ENCODE assay signal across 39 cellular contexts in genomic region chr20:3858689-3859088, GRCh38.
"Had no signal": no experiment of that assay in that cellular context is flagged by ENCODE, and none has a peak within 500 bp of the region (broad histone marks: within the 10 kb centered on the region; RNA-seq: fewer than 3 reads in every experiment).

No MANE protein-coding gene starts in this region.

- H3K4me3 ChIP-seq: adrenal gland, ascending aorta, body of pancreas, breast epithelium, cardiac muscle cell had no signal

- H3K27ac ChIP-seq: adrenal gland, ascending aorta, body of pancreas, brain microvascular endothelial cell, breast epithelium, cardiac muscle cell had no signal

- H3K9me3 Mint-ChIP-seq: activated naive CD4-positive, alpha-beta T cell treated with anti-CD3 and anti-CD28 coated beads for 36 hours; activated naive CD4-positive, alpha-beta T cell treated with anti-CD3 and anti-CD28 coated beads, Interleukin-2, amount 50 U/mL, for 24 hours; activated naive CD4-positive, alpha-beta T cell treated with anti-CD3 and anti-CD28 coated beads, Interleukin-2, amount 50 U/mL, for 72 hours; activated naive CD8-positive, alpha-beta T cell treated with anti-CD3 and anti-CD28 coated beads for 36 hours; activated naive CD8-positive, alpha-beta T cell treated with anti-CD3 and anti-CD28 coated beads, Interleukin-2, amount 10 ng/mL, durations not matched to agents 7 days and 5 days; activated naive CD8-positive, alpha-beta T cell treated with anti-CD3 and anti-CD28 coated beads, Interleukin-2, amount 50 U/mL, for 24 hours; activated T-cell treated with anti-CD3 and anti-CD28 coated beads, Interleukin-2, amount 50 U/mL, for 24 hours; activated T-cell treated with anti-CD3 and anti-CD28 coated beads, Interleukin-2, amount 50 U/mL, for 4 hours; activated T-cell treated with anti-CD3 and anti-CD28 coated beads, Interleukin-2, amount 50 U/mL, for 72 hours; activated T-helper 17 cell treated with anti-CD3 and anti-CD28 coated beads, Interleukin-2, amount 50 U/mL, for 72 hours; activated T-helper 2 cell treated with anti-CD3 and anti-CD28 coated beads, Interferon-gamma antibody, Interleukin-2, Interleukin-4, amounts not matched to agents 10 μg/mL and 5 μg/mL and 100 μg/mL, durations not matched to agents 14 hours and 24 hours and 36 hours; central memory CD8-positive, alpha-beta T cell had no signal

- H3K4me1 ChIP-seq: adrenal gland, ascending aorta, body of pancreas, breast epithelium had no signal

- H3K9me3 ChIP-seq: adrenal gland, ascending aorta, body of pancreas, breast epithelium had no signal

- H3K27me3 ChIP-seq: adrenal gland, ascending aorta, body of pancreas, brain microvascular endothelial cell, breast epithelium, cardiac muscle cell had no signal

- H3K27me3 Mint-ChIP-seq: activated naive CD4-positive, alpha-beta T cell treated with anti-CD3 and anti-CD28 coated beads, Interleukin-2, amount 10 ng/mL, durations not matched to agents 7 days and 5 days; activated naive CD4-positive, alpha-beta T cell treated with anti-CD3 and anti-CD28 coated beads, Interleukin-2, amount 50 U/mL, for 24 hours; activated naive CD8-positive, alpha-beta T cell; activated naive CD8-positive, alpha-beta T cell treated with anti-CD3 and anti-CD28 coated beads for 36 hours; activated naive CD8-positive, alpha-beta T cell treated with anti-CD3 and anti-CD28 coated beads, Interleukin-2, amount 10 ng/mL, durations not matched to agents 7 days and 5 days; activated naive CD8-positive, alpha-beta T cell treated with anti-CD3 and anti-CD28 coated beads, Interleukin-2, amount 50 U/mL, for 24 hours; activated T-cell treated with anti-CD3 and anti-CD28 coated beads, Interleukin-2, amount 50 U/mL, for 24 hours; activated T-helper 17 cell treated with anti-CD3 and anti-CD28 coated beads, Interleukin-2, amount 50 U/mL, for 72 hours; central memory CD8-positive, alpha-beta T cell had no signal

- H3K27ac Mint-ChIP-seq: activated naive CD4-positive, alpha-beta T cell treated with anti-CD3 and anti-CD28 coated beads for 36 hours; activated naive CD4-positive, alpha-beta T cell treated with anti-CD3 and anti-CD28 coated beads, Interleukin-2, amount 10 ng/mL, durations not matched to agents 7 days and 5 days; activated naive CD4-positive, alpha-beta T cell treated with anti-CD3 and anti-CD28 coated beads, Interleukin-2, amount 50 U/mL, for 24 hours; activated naive CD8-positive, alpha-beta T cell; activated naive CD8-positive, alpha-beta T cell treated with anti-CD3 and anti-CD28 coated beads for 36 hours; activated naive CD8-positive, alpha-beta T cell treated with anti-CD3 and anti-CD28 coated beads, Interleukin-2, amount 50 U/mL, for 24 hours; activated T-cell treated with anti-CD3 and anti-CD28 coated beads, Interleukin-2, amount 50 U/mL, for 24 hours; activated T-cell treated with anti-CD3 and anti-CD28 coated beads, Interleukin-2, amount 50 U/mL, for 72 hours; activated T-helper 1 cell treated with anti-CD3 and anti-CD28 coated beads, Interleukin-12 subunit alpha, Interleukin-12 subunit beta, Interleukin-2, Interleukin-4 antibody, amounts not matched to agents 30 ng/mL and 10 ng/mL and 1 ng/mL, durations not matched to agents 14 hours and 24 hours and 36 hours; activated T-helper 17 cell treated with anti-CD3 and anti-CD28 coated beads, Interleukin-2, amount 50 U/mL, for 72 hours; activated T-helper 2 cell treated with anti-CD3 and anti-CD28 coated beads, Interferon-gamma antibody, Interleukin-2, Interleukin-4, amounts not matched to agents 10 μg/mL and 5 μg/mL and 100 μg/mL, durations not matched to agents 14 hours and 24 hours and 36 hours had no signal

- DNase-seq: activated effector memory CD4-positive, alpha-beta T cell treated with anti-CD3 and anti-CD28 coated beads, Interleukin-2, amount 50 U/mL, for 16 hours; activated effector memory CD4-positive, alpha-beta T cell treated with Interleukin-2 at 50 U/mL for 16 hours; activated gamma-delta T cell; activated gamma-delta T cell treated with Interleukin-2 at 50 U/mL for 16 hours; activated naive CD4-positive, alpha-beta T cell; activated naive CD4-positive, alpha-beta T cell treated with anti-CD3 and anti-CD28 coated beads for 36 hours; activated naive CD4-positive, alpha-beta T cell treated with anti-CD3 and anti-CD28 coated beads, Interleukin-2, amount 10 ng/mL, durations not matched to agents 7 days and 5 days; activated naive CD4-positive, alpha-beta T cell treated with anti-CD3 and anti-CD28 coated beads, Interleukin-2, amount 50 U/mL, for 16 hours; activated naive CD4-positive, alpha-beta T cell treated with Interleukin-2 at 50 U/mL for 16 hours; activated naive CD8-positive, alpha-beta T cell treated with anti-CD3 and anti-CD28 coated beads for 36 hours; activated naive CD8-positive, alpha-beta T cell treated with anti-CD3 and anti-CD28 coated beads, Interleukin-2, amount 10 ng/mL, durations not matched to agents 7 days and 5 days; activated naive CD8-positive, alpha-beta T cell treated with anti-CD3 and anti-CD28 coated beads, Interleukin-2, amount 50 U/mL, for 24 hours; activated T-cell treated with anti-CD3 and anti-CD28 coated beads, Interleukin-2, amount 50 U/mL, for 24 hours; activated T-cell treated with anti-CD3 and anti-CD28 coated beads, Interleukin-2, amount 50 U/mL, for 4 hours; activated T-cell treated with anti-CD3 and anti-CD28 coated beads, Interleukin-2, amount 50 U/mL, for 48 hours; activated T-cell treated with anti-CD3 and anti-CD28 coated beads, Interleukin-2, amount 50 U/mL, for 72 hours; adrenal gland; amniotic stem cell; amygdala; anterior cingulate cortex; aorta; body of pancreas; brain microvascular endothelial cell; caudate nucleus; central memory CD4-positive, alpha-beta T cell; cerebellar nuclear complex had no signal

- FAIRE-seq: astrocyte, bronchial epithelial cell had no signal

- ATAC-seq: activated naive CD4-positive, alpha-beta T cell treated with anti-CD3 and anti-CD28 coated beads, Interleukin-2, amount 50 U/mL, for 72 hours; activated naive CD8-positive, alpha-beta T cell treated with anti-CD3 and anti-CD28 coated beads, Interleukin-2, amount 50 U/mL, for 24 hours; activated T-cell treated with anti-CD3 and anti-CD28 coated beads, Interleukin-2, amount 50 U/mL, for 4 hours; activated T-cell treated with anti-CD3 and anti-CD28 coated beads, Interleukin-2, amount 50 U/mL, for 72 hours; activated T-helper 17 cell treated with anti-CD3 and anti-CD28 coated beads, Interleukin-2, amount 50 U/mL, for 72 hours; body of pancreas had no signal

- H3K4me3 Mint-ChIP-seq: activated naive CD4-positive, alpha-beta T cell treated with anti-CD3 and anti-CD28 coated beads for 36 hours; activated naive CD4-positive, alpha-beta T cell treated with anti-CD3 and anti-CD28 coated beads, Interleukin-2, amount 10 ng/mL, durations not matched to agents 7 days and 5 days; activated naive CD4-positive, alpha-beta T cell treated with anti-CD3 and anti-CD28 coated beads, Interleukin-2, amount 50 U/mL, for 24 hours; activated naive CD8-positive, alpha-beta T cell; activated naive CD8-positive, alpha-beta T cell treated with anti-CD3 and anti-CD28 coated beads for 36 hours; activated naive CD8-positive, alpha-beta T cell treated with anti-CD3 and anti-CD28 coated beads, Interleukin-2, amount 10 ng/mL, durations not matched to agents 7 days and 5 days; activated naive CD8-positive, alpha-beta T cell treated with anti-CD3 and anti-CD28 coated beads, Interleukin-2, amount 50 U/mL, for 24 hours; activated T-cell treated with anti-CD3 and anti-CD28 coated beads, Interleukin-2, amount 50 U/mL, for 24 hours; activated T-cell treated with anti-CD3 and anti-CD28 coated beads, Interleukin-2, amount 50 U/mL, for 4 hours; activated T-cell treated with anti-CD3 and anti-CD28 coated beads, Interleukin-2, amount 50 U/mL, for 72 hours; activated T-helper 1 cell treated with anti-CD3 and anti-CD28 coated beads, Interleukin-12 subunit alpha, Interleukin-12 subunit beta, Interleukin-2, Interleukin-4 antibody, amounts not matched to agents 30 ng/mL and 10 ng/mL and 1 ng/mL, durations not matched to agents 14 hours and 24 hours and 36 hours; activated T-helper 17 cell treated with anti-CD3 and anti-CD28 coated beads, Interleukin-2, amount 50 U/mL, for 72 hours; brain; central memory CD8-positive, alpha-beta T cell had no signal

- H3K4me1 Mint-ChIP-seq: brain had no signal
